In genomic region chr16:84672276-84673202, GRCh38 we compare ENCODE assay signal across 8 cellular contexts. TPM values are rescaled to one million over a fixed set of nuclear protein-coding genes. Genes with fewer than 3 reads are reported as not detected.
DNase-seq lines count a peak whose midpoint lies in the region; ATAC-seq and TF ChIP-seq lines count a peak whose summit lies in the region.

No MANE protein-coding gene starts in this region.

- H3K4me3 ChIP-seq in GM12864 (ENCODE audit: low read depth, low read length), result no peak overlapping the region
- H3K4me3 ChIP-seq in SJCRH30, result no peak overlapping the region
- no peak overlapping the region for H3K4me3 ChIP-seq in transverse colon

- H3K27ac ChIP-seq in SJCRH30 (no peak overlapping the region), transverse colon (no peak overlapping the region)

- WGBS in transverse colon (ENCODE audit: low coverage in 1 of 2), 2 donors, result 40 to 54% methylated on average over 4 to 26 of the region's 26 CpGs

- H3K4me1 ChIP-seq in SJCRH30, result no peaks in the 10 kb centered on the region
- peaks cover 0 to 3% (median 0%) of the 10 kb centered on the region in 4 donors for H3K4me1 ChIP-seq in transverse colon

- TF ChIP-seq EP300 in transverse colon (IDR thresholded peaks at IDR 0.05; ENCODE audit: low read depth), result no peak

- no peaks in the 10 kb centered on the region for H3K9me3 Mint-ChIP-seq in osteocyte (ENCODE audit: unreplicated experiment)

- peaks cover 4% of the 10 kb centered on the region for H3K36me3 Mint-ChIP-seq in osteocyte (ENCODE audit: unreplicated experiment)

- TF ChIP-seq CTCF in GM12864 (IDR thresholded peaks at IDR 0.05; ENCODE audit: low read depth, low read length, missing control alignments), result peak; percentile 96
- TF ChIP-seq CTCF in osteocyte (IDR thresholded peaks at IDR 0.05), result peak; percentile 96
- TF ChIP-seq CTCF in transverse colon (IDR thresholded peaks at IDR 0.05), result peak; percentile 90 to 96 (median 94)

- H3K9me3 ChIP-seq in SJCRH30 (replicated peaks) (no peaks in the 10 kb centered on the region), transverse colon (no peaks in the 10 kb centered on the region)

- no peak overlapping the region for H3K27ac Mint-ChIP-seq in osteocyte (ENCODE audit: unreplicated experiment)

- in situ Hi-C loops in transverse colon (cut with MboI; ENCODE audit: low pct_ligation_motif_present in 1 of 4, low pct_unique_long_range_greater_than_20kb in 1 of 4, low sequenced_read_pairs in 3 of 4), result no loop called here

- H3K4me3 Mint-ChIP-seq in osteocyte (ENCODE audit: unreplicated experiment), result no peak overlapping the region

- H3K36me3 ChIP-seq in SJCRH30 (no peaks in the 10 kb centered on the region), transverse colon (no peaks in the 10 kb centered on the region)

- intact Hi-C loops in transverse colon (cut with DNase I; ENCODE audit: low total_unique reads), result loop anchor here (5.0 to 10.0 kb wide), 2 partner anchors 55 to 292 kb away; no protein-coding TSS in a partner anchor

- DNase-seq in GM12864 (ENCODE audit: low read depth) (peak; percentile 29), HT-29 (ENCODE audit: low spot score) (peak; percentile 80), SJCRH30 (peak; percentile 55 to 76), activated gamma-delta T cell (lab: John Stamatoyannopoulos, UW) (peak; percentile 39), foreskin melanocyte (peak; percentile 38), osteocyte (ENCODE audit: extremely low spot score, unreplicated experiment) (peak; percentile 93), transverse colon (peak; percentile 83)

- peaks cover 3% of the 10 kb centered on the region for H3K4me1 Mint-ChIP-seq in osteocyte (ENCODE audit: unreplicated experiment)

- TF ChIP-seq POLR2A in transverse colon (IDR thresholded peaks at IDR 0.05), result no peak

- H3K27me3 ChIP-seq in SJCRH30 (no peaks in the 10 kb centered on the region), transverse colon (no peaks in the 10 kb centered on the region)

- no peak for ATAC-seq in GM18498 (IDR thresholded peaks at IDR 0.05; ENCODE audit: unreplicated experiment)

- peaks cover 4% of the 10 kb centered on the region for H3K27me3 Mint-ChIP-seq in osteocyte (ENCODE audit: unreplicated experiment)

RNA-seq across cellular contexts. Expression of gene KLHL36, which starts 24.2 kb away (rescaled TPM):
- 64.9 and 70.1 TPM in 2 replicates for total RNA-seq in HT-29 (2014; rRNA removed; shearing (Covaris generic))
- total RNA-seq in SJCRH30 (2014; rRNA removed; shearing (Covaris generic)), result 9.5 and 10.1 TPM in 2 replicates
- 49.0 and 50.0 TPM in 2 replicates for total RNA-seq in osteocyte
- 10 to 100 TPM; 38.0 to 75.5 (median 66.7) TPM for total RNA-seq in transverse colon

RNA-seq across cellular contexts. Expression of gene USP10, which starts 27.3 kb away (rescaled TPM):
- total RNA-seq in HT-29 (2014; rRNA removed; shearing (Covaris generic)), result 53.9 and 58.2 TPM in 2 replicates
- 66.2 and 68.3 TPM in 2 replicates for total RNA-seq in SJCRH30 (2014; rRNA removed; shearing (Covaris generic))
- total RNA-seq in osteocyte (46.3 and 56.6 TPM in 2 replicates), transverse colon (10 to 100 TPM; 23.6 to 56.8 (median 45.4) TPM)

RNA-seq across cellular contexts. Expression of gene COTL1, which starts 54.7 kb away (rescaled TPM):
- 105 and 121 TPM in 2 replicates for total RNA-seq in HT-29 (2014; rRNA removed; shearing (Covaris generic))
- total RNA-seq in SJCRH30 (2014; rRNA removed; shearing (Covaris generic)), result 24.8 and 25.8 TPM in 2 replicates
- total RNA-seq in osteocyte, result 102 and 103 TPM in 2 replicates
- total RNA-seq in transverse colon, result 10 to 100 TPM; 31.1 to 78.9 (median 47.9) TPM

Comparison
In these comparisons a context has a peak if more than half of its experiments do, and no peak if none do; other contexts are left out.
1. DNase-seq: peak in every context shown above with its lines; median percentile 93 in osteocyte; 83 in transverse colon; 80 in HT-29; 66 in SJCRH30; 39 in activated gamma-delta T cell; 38 in foreskin melanocyte; 29 in GM12864.